ENCODE assay signal across 10 cellular contexts in genomic region chr13:80083516-80084085, GRCh38.
DNase-seq lines count a peak whose midpoint lies in the region; ATAC-seq and TF ChIP-seq lines count a peak whose summit lies in the region.
"Had no signal": no experiment of that assay in that cellular context is flagged by ENCODE, and none has a peak within 500 bp of the region (broad histone marks: within the 10 kb centered on the region; RNA-seq: fewer than 3 reads in every experiment).

No MANE protein-coding gene starts in this region.

- H2BK15ac ChIP-seq in IMR-90 (ENCODE audit: low read depth, low read length), result peak overlapping the region; percentile 69; the same call in 2 of the 3 replicates
- H2BK15ac ChIP-seq in mesenchymal stem cell (ENCODE audit: low read depth, poor library complexity, severe bottlenecking), result no peak overlapping the region

- TF ChIP-seq POLR2A in IMR-90 (IDR thresholded peaks at IDR 0.05; ENCODE audit: low read depth, low read length), result no peak
- no peak for TF ChIP-seq POLR2A in thyroid gland (IDR thresholded peaks at IDR 0.05)

- H3K18ac ChIP-seq in IMR-90 (ENCODE audit: low read depth, low read length), result peak overlapping the region; percentile 59
- peak overlapping the region in 1 of 2 experiments; percentile 70 for H3K18ac ChIP-seq in mesenchymal stem cell (ENCODE audit: low read depth in 1 of 2, low read length in 2 of 2)

- peak overlapping the region; percentile 23; the same call in 1 of the 2 replicates for H4K5ac ChIP-seq in IMR-90 (ENCODE audit: low read depth, low read length)

- H2BK5ac ChIP-seq in IMR-90 (ENCODE audit: low read depth, low read length, poor library complexity, severe bottlenecking), result peak overlapping the region; percentile 85
- no peak overlapping the region for H2BK5ac ChIP-seq in mesenchymal stem cell (ENCODE audit: low read depth, low read length, poor library complexity, severe bottlenecking)

- TSS peak; percentile 99 for BruUV-seq in IMR-90 (replicated peaks; lab: Mats Ljungman, UMichigan)

- no peaks in the 10 kb centered on the region for H4K20me1 ChIP-seq in IMR-90 (ENCODE audit: insufficient read depth, low read length)

- POLR2A ChIA-PET in IMR-90 (lab: Charles Lee; ENCODE audit: unreplicated experiment), result no interaction called here

- peak overlapping the region; percentile 86 for H2BK20ac ChIP-seq in IMR-90 (ENCODE audit: low read depth, low read length)

- no peak overlapping the region for H2AK9ac ChIP-seq in IMR-90 (replicated peaks; ENCODE audit: low read depth, low read length, poor library complexity)

- H3K9ac ChIP-seq in IMR-90 (ENCODE audit: low read depth, low read length), result peak overlapping the region; percentile 54
- H3K9ac ChIP-seq in mesenchymal stem cell (ENCODE audit: low read length), result peak overlapping the region; percentile 89

- H3K79me1 ChIP-seq in IMR-90 (ENCODE audit: low read depth in 1 of 2, low read length in 2 of 2) (no peaks in the 10 kb centered on the region), mesenchymal stem cell (replicated peaks; ENCODE audit: low read length, poor library complexity, severe bottlenecking) (no peaks in the 10 kb centered on the region)

- H4K8ac ChIP-seq in IMR-90 (ENCODE audit: low read depth in 2 of 2, low read length in 2 of 2), result peak overlapping the region; percentile 39 to 75; a peak in 3 of 4 replicates
- no peak overlapping the region for H4K8ac ChIP-seq in mesenchymal stem cell (ENCODE audit: low read length)

- H3K4ac ChIP-seq in IMR-90 (ENCODE audit: low read depth, low read length) (peak overlapping the region; percentile 90), mesenchymal stem cell (ENCODE audit: low read depth in 1 of 2, low read length in 2 of 2) (peak overlapping the region in 1 of 2 experiments; percentile 51)

- peak; percentile 5 for DNase-seq in IMR-90
- peak; percentile 67 to 69 for DNase-seq in cardiac fibroblast (ENCODE audit: low read depth in 2 of 2)
- peak; percentile 79 for DNase-seq in mesenchymal stem cell
- peak in 1 of 2 donors; percentile 32 for DNase-seq in thyroid gland
- DNase-seq in NCI-H1105 treated with DMSO at 0.1 percent for 48 hours (lab: John Stamatoyannopoulos, UW), result no peak
- no peak for DNase-seq in left lobe of liver (ENCODE audit: low spot score)
- DNase-seq in activated CD4-positive, alpha-beta T cell treated with anti-CD3 and anti-CD28 coated beads for 1 hour, result no peak

- H2AK5ac ChIP-seq in IMR-90 (ENCODE audit: low read depth, low read length) (no peak overlapping the region; the same call in 1 of the 2 replicates), mesenchymal stem cell (ENCODE audit: low read length, severe bottlenecking) (no peak overlapping the region)

- H2BK120ac ChIP-seq in IMR-90 (ENCODE audit: low read depth, low read length) (peak overlapping the region; percentile 96), mesenchymal stem cell (ENCODE audit: low read depth, low read length) (peak overlapping the region; percentile 1)

- H3K4me1 ChIP-seq in IMR-90 (ENCODE audit: control insufficient read depth, insufficient read depth, low read length) (peaks cover 8% of the 10 kb centered on the region), mesenchymal stem cell (ENCODE audit: control insufficient read depth, insufficient read depth, low read depth, low read length) (peaks cover 4% of the 10 kb centered on the region), thyroid gland (peaks cover 5 to 18% of the 10 kb centered on the region in 2 donors)

- TF ChIP-seq CTCF in IMR-90 (conservative IDR thresholded peaks at IDR 0.05; ENCODE audit: low read depth, low read length), result no peak
- no peak for TF ChIP-seq CTCF in cardiac fibroblast (IDR thresholded peaks at IDR 0.05; ENCODE audit: low read depth, low read length)
- no peak for TF ChIP-seq CTCF in thyroid gland (IDR thresholded peaks at IDR 0.05)

- H3K9me3 ChIP-seq in IMR-90 (ENCODE audit: control insufficient read depth, insufficient read depth, low read length) (no peaks in the 10 kb centered on the region), mesenchymal stem cell (ENCODE audit: control insufficient read depth, low read length) (no peaks in the 10 kb centered on the region), thyroid gland (no peaks in the 10 kb centered on the region)
- H3K9me3 ChIP-seq: neutrophil had no signal

- H4K91ac ChIP-seq in IMR-90 (ENCODE audit: insufficient read depth, low read depth, low read length) (peak overlapping the region; percentile 65), mesenchymal stem cell (ENCODE audit: low read length) (no peak overlapping the region)

- H3K56ac ChIP-seq in IMR-90 (ENCODE audit: extremely low read depth, insufficient read depth, low read length), result peak overlapping the region; percentile 42; the same call in 1 of the 2 replicates

- H3K27ac ChIP-seq in IMR-90 (ENCODE audit: insufficient read depth, low read length) (peak overlapping the region; percentile 74), mesenchymal stem cell (ENCODE audit: low read length, poor library complexity, severe bottlenecking) (peak overlapping the region; percentile 82), thyroid gland (peak overlapping the region in 2 of 3 donors; percentile 15 to 63)
- H3K27ac ChIP-seq: foreskin keratinocyte, neutrophil had no signal

- dilution Hi-C loops in IMR-90 (cut with HindIII; ENCODE audit: low sequenced_read_pairs, unreplicated experiment), result no loop called here

- TF ChIP-seq RAD21 in IMR-90 (IDR thresholded peaks at IDR 0.05; ENCODE audit: low read length), result no peak

- H2AFZ ChIP-seq in IMR-90 (replicated peaks; ENCODE audit: low read length, poor library complexity), result peak overlapping the region; percentile 34
- no peak overlapping the region for H2AFZ ChIP-seq in mesenchymal stem cell (ENCODE audit: low read depth, low read length)

- H3K36me3 ChIP-seq in IMR-90 (ENCODE audit: control insufficient read depth, insufficient read depth, low read length) (no peaks in the 10 kb centered on the region), mesenchymal stem cell (ENCODE audit: control insufficient read depth in 1 of 2, insufficient read depth in 2 of 2, low read depth in 1 of 2, low read length in 2 of 2) (no peaks in the 10 kb centered on the region), thyroid gland (no peaks in the 10 kb centered on the region)
- H3K36me3 ChIP-seq: neutrophil had no signal

- intact Hi-C loops in IMR-90 (cut with micrococcal nuclease) (loop anchor here (1.0 to 5.0 kb wide), 2 partner anchors 146 to 253 kb away; no protein-coding TSS in a partner anchor), thyroid gland (cut with DNase I) (no loop called here)

- H3K27me3 ChIP-seq in IMR-90 (ENCODE audit: control insufficient read depth, insufficient read depth, low read length) (no peaks in the 10 kb centered on the region), mesenchymal stem cell (ENCODE audit: control insufficient read depth in 1 of 2, insufficient read depth in 1 of 2, low read length in 2 of 2) (no peaks in the 10 kb centered on the region), thyroid gland (no peaks in the 10 kb centered on the region)
- H3K27me3 ChIP-seq: foreskin keratinocyte, neutrophil had no signal

- H3K4me3 ChIP-seq in IMR-90 (ENCODE audit: insufficient read depth, low read depth, low read length) (no peak overlapping the region; the same call in 1 of the 2 replicates), cardiac fibroblast (replicated peaks in 1 of 2; ENCODE audit: low read depth in 2 of 2, low read length in 2 of 2) (peak overlapping the region; percentile 18 to 32), mesenchymal stem cell (ENCODE audit: insufficient read depth in 1 of 2, low read depth in 1 of 2, low read length in 2 of 2) (peak overlapping the region in 1 of 2 experiments; percentile 67), thyroid gland (replicated peaks in 1 of 3) (no peak overlapping the region)

- peak overlapping the region in 1 of 2 experiments; percentile 71 for H2BK12ac ChIP-seq in mesenchymal stem cell (ENCODE audit: low read length in 2 of 2)

- CTCF ChIA-PET in IMR-90 (lab: Yijun Ruan, JAX), result interaction anchor here (0.7 kb wide), 1 partner anchor 295 kb away, joined by 4 read pairs; no protein-coding TSS in a partner anchor

- peaks cover 3% of the 10 kb centered on the region; the same call in 1 of the 2 replicates for H3K9me1 ChIP-seq in IMR-90 (ENCODE audit: insufficient read depth, low read length)

- 12% methylated on average over 3 of the region's 7 CpGs; no CpG with 5 or more reads in 1 of the 2 experiments for WGBS in IMR-90 (ENCODE audit: extremely low coverage in 2 of 2, insufficient read length in 1 of 2), 2 experiments
- WGBS in mesenchymal stem cell, result 48% methylated on average over 7 of the region's 7 CpGs
- 21 to 27% methylated on average over 7 of the region's 7 CpGs for WGBS in thyroid gland, 2 donors

- H3K4me2 ChIP-seq in IMR-90 (ENCODE audit: low read depth, low read length) (peak overlapping the region; percentile 62), mesenchymal stem cell (ENCODE audit: low read length, poor library complexity, severe bottlenecking) (peak overlapping the region; percentile 18)

- H3K14ac ChIP-seq in IMR-90 (replicated peaks; ENCODE audit: low read depth, low read length) (peak overlapping the region; percentile 88), mesenchymal stem cell (ENCODE audit: low read length in 2 of 2) (no peak overlapping the region)

- in situ Hi-C loops in IMR-90 (cut with MboI; ENCODE audit: low sequenced_read_pairs), result no loop called here

- H3K23ac ChIP-seq in IMR-90 (ENCODE audit: low read depth, low read length), result peak overlapping the region; percentile 64; the same call in 1 of the 2 replicates
- H3K23ac ChIP-seq in mesenchymal stem cell (ENCODE audit: low read length in 2 of 2), result no peak overlapping the region

- ATAC-seq in IMR-90 (ENCODE audit: low read depth) (peak; percentile 22), HG03196 (IDR thresholded peaks at IDR 0.05; ENCODE audit: unreplicated experiment) (no peak), left lobe of liver (no peak)

TF ChIP-seq in IMR-90, 13 proteins besides CTCF, POLR2A, EP300 and RAD21 (continues in another document):
- TF ChIP-seq FOS (IDR thresholded peaks at IDR 0.05; ENCODE audit: low read depth, low read length) (0 out of 2 replicates have a peak, but pooled peaks have one; percentile 9), MXI1 (IDR thresholded peaks at IDR 0.05; ENCODE audit: borderline replicate concordance, low read depth, low read length) (no peak), CEBPB (IDR thresholded peaks at IDR 0.05; ENCODE audit: low read depth, low read length) (peak; percentile 77), RCOR1 (IDR thresholded peaks at IDR 0.05; ENCODE audit: insufficient replicate concordance, low read length) (no peak), BHLHE40 (IDR thresholded peaks at IDR 0.05; ENCODE audit: low read depth, low read length) (no peak), MAZ (IDR thresholded peaks at IDR 0.05; ENCODE audit: borderline replicate concordance, low read depth, low read length) (no peak)

Comparison
In these comparisons a context has a peak if more than half of its experiments do, and no peak if none do; other contexts are left out.
1. DNase-seq: peak in IMR-90 (single experiment), cardiac fibroblast (2 of 2) and mesenchymal stem cell (single experiment); none in NCI-H1105 treated with DMSO at 0.1 percent for 48 hours (single experiment), left lobe of liver (single experiment) and activated CD4-positive, alpha-beta T cell treated with anti-CD3 and anti-CD28 coated beads for 1 hour (single experiment).
2. H3K4me3 ChIP-seq: peak in cardiac fibroblast (2 of 2); none in IMR-90 (single experiment) and thyroid gland (0 of 3).
3. Peak in every context shown above with its lines, with median percentiles within 50 percentile points of each other: H3K27ac ChIP-seq.